13 cellular contexts compared by ENCODE assay signal in the genomic region with DNA sequence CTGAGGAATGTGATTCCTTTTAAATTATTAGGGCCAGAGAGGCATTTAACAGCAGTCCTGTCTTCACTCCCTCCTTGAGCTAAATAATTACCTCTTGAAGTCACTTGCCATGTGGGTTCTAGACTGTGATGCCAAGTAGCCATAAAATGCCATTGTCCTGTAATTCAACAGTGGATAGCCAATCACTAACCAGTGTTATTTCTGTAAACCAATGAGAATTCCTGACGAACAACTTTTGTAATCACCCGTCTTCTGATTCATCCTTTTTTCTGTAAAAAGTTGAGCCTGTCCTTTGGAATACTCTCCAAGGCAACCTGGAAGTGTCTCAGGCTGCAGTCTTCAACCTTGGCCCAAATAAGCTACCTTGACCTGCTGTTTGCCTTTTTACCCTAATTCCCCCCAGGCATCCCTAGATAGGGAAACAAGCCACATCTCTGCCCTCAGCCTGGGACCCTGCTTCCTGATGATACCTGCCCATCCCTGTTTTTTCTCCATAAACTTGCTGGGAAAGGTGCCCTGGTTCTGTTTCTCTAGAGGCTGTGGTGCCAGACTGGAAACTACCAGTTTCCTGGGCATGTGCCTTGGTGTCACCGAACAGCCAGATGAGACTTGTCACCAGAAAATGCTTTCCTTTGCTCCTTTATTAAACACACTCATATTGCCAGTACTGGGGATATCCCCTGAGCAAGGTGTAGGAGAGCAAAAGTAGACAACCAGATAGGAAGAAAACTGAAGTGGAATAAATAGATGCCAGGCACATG. TPM values are rescaled to one million over a fixed set of nuclear protein-coding genes. Genes with fewer than 3 reads are reported as not detected.
A peak's percentile ranks its signal among the peaks of the same experiment; 100 is the strongest.
DNase-seq lines count a peak whose midpoint lies in the region; ATAC-seq, FAIRE-seq and TF ChIP-seq lines count a peak whose summit lies in the region.
"Had no signal": no experiment of that assay in that cellular context is flagged by ENCODE, and none has a peak within 500 bp of the region (broad histone marks: within the 10 kb centered on the region; RNA-seq: fewer than 3 reads in every experiment).

No MANE protein-coding gene starts in this region.

- no peak overlapping the region for H3K4me3 Mint-ChIP-seq in stimulated activated naive CD8-positive, alpha-beta T cell treated with anti-CD3 and anti-CD28 coated beads, Interleukin-15, Interleukin-2, amounts not matched to agents 100 ng/mL and 50 ng/mL, for 24 hours
- no peak overlapping the region for H3K4me3 Mint-ChIP-seq in activated naive CD8-positive, alpha-beta T cell treated with anti-CD3 and anti-CD28 coated beads for 36 hours

- FAIRE-seq in H54 (lab: Jason Lieb, UNC), result no peak
- FAIRE-seq: small intestine had no signal

- H3K4me1 Mint-ChIP-seq in stimulated activated naive CD8-positive, alpha-beta T cell treated with anti-CD3 and anti-CD28 coated beads, Interleukin-15, Interleukin-2, amounts not matched to agents 100 ng/mL and 50 ng/mL, for 24 hours (ENCODE audit: low read depth), result peaks cover 30% of the 10 kb centered on the region
- H3K4me1 Mint-ChIP-seq in activated naive CD8-positive, alpha-beta T cell treated with anti-CD3 and anti-CD28 coated beads for 36 hours, result peaks cover 29% of the 10 kb centered on the region

- no peaks in the 10 kb centered on the region for H3K9me3 ChIP-seq in mucosa of descending colon
- H3K9me3 ChIP-seq: heart right ventricle had no signal

- peak overlapping the region; percentile 42 for H3K27ac Mint-ChIP-seq in stimulated activated naive CD8-positive, alpha-beta T cell treated with anti-CD3 and anti-CD28 coated beads, Interleukin-15, Interleukin-2, amounts not matched to agents 100 ng/mL and 50 ng/mL, for 24 hours
- H3K27ac Mint-ChIP-seq in activated naive CD8-positive, alpha-beta T cell treated with anti-CD3 and anti-CD28 coated beads for 36 hours, result peak overlapping the region; percentile 86

- TF ChIP-seq CTCF in mucosa of descending colon (IDR thresholded peaks at IDR 0.05), result no peak

- no peak for TF ChIP-seq POLR2A in H54 (IDR thresholded peaks at IDR 0.05; ENCODE audit: low read depth, low read length)

- peaks cover 32% of the 10 kb centered on the region for H3K4me1 ChIP-seq in mucosa of descending colon (ENCODE audit: low read depth)

- no peaks in the 10 kb centered on the region for H3K27me3 Mint-ChIP-seq in stimulated activated naive CD8-positive, alpha-beta T cell treated with anti-CD3 and anti-CD28 coated beads, Interleukin-15, Interleukin-2, amounts not matched to agents 100 ng/mL and 50 ng/mL, for 24 hours
- H3K27me3 Mint-ChIP-seq in activated naive CD8-positive, alpha-beta T cell treated with anti-CD3 and anti-CD28 coated beads for 36 hours, result no peaks in the 10 kb centered on the region

- no peaks in the 10 kb centered on the region for H3K36me3 ChIP-seq in mucosa of descending colon (ENCODE audit: low read depth)

- intact Hi-C loops in mucosa of descending colon (cut with DNase I, micrococcal nuclease), result loop anchor here in 1 of 2 donors (10.0 kb wide), 1 partner anchor 244 kb away; no protein-coding TSS in a partner anchor

- H3K9me3 Mint-ChIP-seq in stimulated activated naive CD8-positive, alpha-beta T cell treated with anti-CD3 and anti-CD28 coated beads, Interleukin-15, Interleukin-2, amounts not matched to agents 100 ng/mL and 50 ng/mL, for 24 hours, result no peaks in the 10 kb centered on the region
- no peaks in the 10 kb centered on the region for H3K9me3 Mint-ChIP-seq in activated naive CD8-positive, alpha-beta T cell treated with anti-CD3 and anti-CD28 coated beads for 36 hours

- ATAC-seq in stimulated activated naive CD8-positive, alpha-beta T cell treated with anti-CD3 and anti-CD28 coated beads, Interleukin-15, Interleukin-2, amounts not matched to agents 100 U/mL and 50 U/mL, for 24 hours, result no peak
- ATAC-seq in mucosa of descending colon, result peak; percentile 19
- ATAC-seq: heart right ventricle had no signal

- H3K4me3 ChIP-seq in mucosa of descending colon, result no peak overlapping the region
- H3K4me3 ChIP-seq: heart right ventricle had no signal

- DNase-seq in stimulated activated naive CD8-positive, alpha-beta T cell treated with anti-CD3 and anti-CD28 coated beads, Interleukin-15, Interleukin-2, amounts not matched to agents 100 U/mL and 50 U/mL, for 24 hours, result no peak
- no peak for DNase-seq in activated naive CD8-positive, alpha-beta T cell treated with anti-CD3 and anti-CD28 coated beads for 36 hours
- DNase-seq in mucosa of descending colon (peak in 1 of 3 donors; percentile 5), Ammon's horn (ENCODE audit: low spot score) (no peak), H54 (ENCODE audit: insufficient read length, low spot score) (no peak), NCI-H2081 (lab: John Stamatoyannopoulos, UW) (no peak), NCI-H146 (lab: John Stamatoyannopoulos, UW) (no peak)
- DNase-seq: heart right ventricle; NCI-H1048; NCI-H82; stimulated activated CD8-positive, alpha-beta memory T cell treated with anti-CD3 and anti-CD28 coated beads, Interleukin-4, amount 100 ng/mL, for 48 hours had no signal

- peaks cover 79% of the 10 kb centered on the region for H3K36me3 Mint-ChIP-seq in stimulated activated naive CD8-positive, alpha-beta T cell treated with anti-CD3 and anti-CD28 coated beads, Interleukin-15, Interleukin-2, amounts not matched to agents 100 ng/mL and 50 ng/mL, for 24 hours (ENCODE audit: low read depth)
- H3K36me3 Mint-ChIP-seq in activated naive CD8-positive, alpha-beta T cell treated with anti-CD3 and anti-CD28 coated beads for 36 hours, result peaks cover 51% of the 10 kb centered on the region

RNA-seq across cellular contexts. Expression of gene SRSF3, which starts 16.6 kb away (rescaled TPM):
- 100 to 1,000 TPM; 585 to 589 TPM for total RNA-seq in activated naive CD8-positive, alpha-beta T cell treated with anti-CD3 and anti-CD28 coated beads for 36 hours
- 100 to 1,000 TPM; 176 to 243 (median 229) TPM for total RNA-seq in mucosa of descending colon
